ENCODE assay signal across 10 cellular contexts in genomic region chr1:26597629-26598039, GRCh38.
DNase-seq lines count a peak whose midpoint lies in the region; ATAC-seq, FAIRE-seq and TF ChIP-seq lines count a peak whose summit lies in the region.
"Had no signal": no experiment of that assay in that cellular context is flagged by ENCODE, and none has a peak within 500 bp of the region (broad histone marks: within the 10 kb centered on the region; RNA-seq: fewer than 3 reads in every experiment).

No MANE protein-coding gene starts in this region.

- H3K9me3 ChIP-seq in Panc1 (ENCODE audit: control insufficient read depth, insufficient read depth, low read depth, low read length), result no peaks in the 10 kb centered on the region
- 0 out of 4 replicates have a peak, but pooled peaks cover 0 to 4% of the 10 kb centered on the region in 2 experiments for H3K9me3 ChIP-seq in H1 (ENCODE audit: insufficient read depth in 2 of 2, low read depth in 1 of 2, low read length in 1 of 2)
- no peaks in the 10 kb centered on the region for H3K9me3 ChIP-seq in naive thymus-derived CD4-positive, alpha-beta T cell (ENCODE audit: control insufficient read depth in 2 of 3, low read length in 3 of 3)

- H2BK5ac ChIP-seq in H1 (ENCODE audit: low read depth, low read length), result no peak overlapping the region

- no peak overlapping the region for H3K23ac ChIP-seq in H1 (ENCODE audit: insufficient read length)

- no peaks in the 10 kb centered on the region for H3K79me2 ChIP-seq in H1 (ENCODE audit: control insufficient read depth in 1 of 2, insufficient read depth in 2 of 2, low read length in 2 of 2)

- no peak overlapping the region for H4K5ac ChIP-seq in H1 (ENCODE audit: insufficient read length, low read depth, low read length)

- H3K4me3 Mint-ChIP-seq in naive thymus-derived CD4-positive, alpha-beta T cell, result no peak overlapping the region
- no peak overlapping the region for H3K4me3 Mint-ChIP-seq in activated T-helper 2 cell treated with anti-CD3 and anti-CD28 coated beads, Interferon-gamma antibody, Interleukin-2, Interleukin-4, amounts not matched to agents 10 μg/mL and 5 μg/mL and 100 μg/mL, durations not matched to agents 14 hours and 24 hours and 36 hours (ENCODE audit: low read depth)
- H3K4me3 Mint-ChIP-seq: T-helper 1 cell treated with Interleukin-12 subunit alpha and Interleukin-12 subunit beta and Interleukin-4 antibody, amounts not matched to agents 30 μg/mL and 1 μg/mL, for 36 hours had no signal

- BruUV-seq in Panc1 (replicated peaks; lab: Mats Ljungman, UMichigan), result no TSS peak

- TF ChIP-seq CTCF in Panc1 (IDR thresholded peaks at IDR 0.05) (peak; percentile 76; the same call in 1 of the 2 replicates), H1 (IDR thresholded peaks at IDR 0.05; ENCODE audit: control extremely low read depth in 1 of 3, insufficient read depth in 1 of 3, low read depth in 1 of 3, low read length in 3 of 3) (peak in 2 of 3 experiments; percentile 27 to 51; a peak in 2 of 4 replicates)

- H3K36me3 ChIP-seq in Panc1 (ENCODE audit: control insufficient read depth, insufficient read depth, low read length), result no peaks in the 10 kb centered on the region
- no peaks in the 10 kb centered on the region for H3K36me3 ChIP-seq in H1 (ENCODE audit: control insufficient read depth in 2 of 4, insufficient read depth in 4 of 4, low read length in 3 of 4)
- H3K36me3 ChIP-seq in naive thymus-derived CD4-positive, alpha-beta T cell (ENCODE audit: control insufficient read depth in 2 of 3, insufficient read depth in 3 of 3, low read length in 3 of 3), result no peaks in the 10 kb centered on the region

- no peak overlapping the region for H4K91ac ChIP-seq in H1 (replicated peaks; ENCODE audit: insufficient read length, low read length)

- CTCF ChIA-PET in Panc1 (lab: Charles Lee) (interaction anchor here (0.5 kb wide), 1 partner anchor 10 kb away, joined by 10 read pairs; no protein-coding TSS in a partner anchor), H1 (lab: Charles Lee; ENCODE audit: partially characterized antibody) (interaction anchor here (0.7 to 9.8 kb wide), 13 partner anchors 13 to 371 kb away, joined by 3 to 121 read pairs (median 5); partner anchors contain the start of gene PIGV)
- CTCF ChIA-PET in naive thymus-derived CD4-positive, alpha-beta T cell (lab: Charles Lee), result interaction anchor here (0.6 to 2.6 kb wide), 5 partner anchors 30 to 290 kb away, joined by 3 to 8 read pairs (median 7); no protein-coding TSS in a partner anchor

- 53% methylated on average over 2 of the region's 2 CpGs; no CpG with 5 or more reads in 1 of the 2 experiments for WGBS in H1 (ENCODE audit: extremely low coverage in 1 of 2, insufficient coverage in 1 of 2, insufficient read length in 1 of 2, insufficient replicate concordance in 2 of 2, low coverage in 1 of 2, low lambda C conversion rate in 2 of 2, missing lambda C conversion rate in 1 of 2), 2 experiments

- no peak overlapping the region for H3K4me2 ChIP-seq in H1 (ENCODE audit: insufficient read depth in 1 of 2, low read depth in 2 of 2, low read length in 2 of 2)

- H4K8ac ChIP-seq in H1 (ENCODE audit: extremely low read depth, insufficient read depth, low read length), result no peak overlapping the region

- peak; percentile 71; the same call in 1 of the 2 replicates for ATAC-seq in Panc1
- peak; percentile 61 for ATAC-seq in naive thymus-derived CD4-positive, alpha-beta T cell
- ATAC-seq in GM19351 (IDR thresholded peaks at IDR 0.05; ENCODE audit: unreplicated experiment), result no peak

- no peaks in the 10 kb centered on the region; the same call in 1 of the 2 replicates for H3K27me3 ChIP-seq in Panc1 (ENCODE audit: control insufficient read depth, insufficient read depth, low read length)
- H3K27me3 ChIP-seq in H1 (replicated peaks in 1 of 4; ENCODE audit: control insufficient read depth in 3 of 4, extremely low read depth in 1 of 4, insufficient read depth in 3 of 4, low read length in 3 of 4), result no peaks in the 10 kb centered on the region
- H3K27me3 ChIP-seq in naive thymus-derived CD4-positive, alpha-beta T cell (ENCODE audit: control insufficient read depth in 2 of 2, insufficient read depth in 2 of 2, low read length in 2 of 2), result no peaks in the 10 kb centered on the region

- H3K9me3 Mint-ChIP-seq in naive thymus-derived CD4-positive, alpha-beta T cell, result no peaks in the 10 kb centered on the region
- no peaks in the 10 kb centered on the region for H3K9me3 Mint-ChIP-seq in activated T-helper 2 cell treated with anti-CD3 and anti-CD28 coated beads, Interferon-gamma antibody, Interleukin-2, Interleukin-4, amounts not matched to agents 10 μg/mL and 5 μg/mL and 100 μg/mL, durations not matched to agents 14 hours and 24 hours and 36 hours
- H3K9me3 Mint-ChIP-seq: T-helper 1 cell treated with Interleukin-12 subunit alpha and Interleukin-12 subunit beta and Interleukin-4 antibody, amounts not matched to agents 30 μg/mL and 1 μg/mL, for 36 hours had no signal

- no peak overlapping the region for H2BK15ac ChIP-seq in H1 (ENCODE audit: low read length)

- DNase-seq in DMS153 treated with DMSO at 0.1 percent for 48 hours (lab: John Stamatoyannopoulos, UW; ENCODE audit: unreplicated experiment), result peak; percentile 79
- peak; percentile 42 for DNase-seq in HuH-7.5 (ENCODE audit: low spot score)
- peak; percentile 53 for DNase-seq in Panc1 (ENCODE audit: low read depth, low spot score)
- no peak for DNase-seq in H1 (ENCODE audit: low read depth in 1 of 2, low spot score in 2 of 2)
- peak in 7 of 9 donors; percentile 26 to 60 (median 54) for DNase-seq in naive thymus-derived CD4-positive, alpha-beta T cell
- DNase-seq in activated T-helper 2 cell treated with anti-CD3 and anti-CD28 coated beads, Interferon-gamma antibody, Interleukin-2, Interleukin-4, amounts not matched to agents 10 μg/mL and 5 μg/mL and 100 μg/mL, durations not matched to agents 14 hours and 24 hours and 36 hours (ENCODE audit: low spot score), result no peak
- no peak for DNase-seq in mesenteric fat pad (ENCODE audit: low spot score)

- H3K23me2 ChIP-seq in H1 (ENCODE audit: low read depth, low read length), result no peaks in the 10 kb centered on the region

- H2AFZ ChIP-seq in H1 (ENCODE audit: low read length), result 0 out of 2 replicates have a peak overlapping the region, but pooled peaks have one; percentile 36

- H3K4me3 ChIP-seq in Panc1 (ENCODE audit: low read depth in 2 of 2, low read length in 2 of 2) (no peak overlapping the region), H1 (ENCODE audit: extremely low read depth in 1 of 4, insufficient read depth in 2 of 4, low read depth in 3 of 4, low read length in 4 of 4) (no peak overlapping the region)
- no peak overlapping the region for H3K4me3 ChIP-seq in naive thymus-derived CD4-positive, alpha-beta T cell (ENCODE audit: low read length)
- H3K4me3 ChIP-seq: skin epidermis had no signal

- H3K4me1 ChIP-seq in Panc1 (ENCODE audit: control insufficient read depth, insufficient read depth, low read length), result peaks cover under 1% of the 10 kb centered on the region; the same call in 1 of the 2 replicates
- H3K4me1 ChIP-seq in H1 (replicated peaks in 1 of 4; ENCODE audit: control insufficient read depth in 3 of 4, insufficient read depth in 4 of 4, low read length in 3 of 4), result no peaks in the 10 kb centered on the region
- H3K4me1 ChIP-seq in naive thymus-derived CD4-positive, alpha-beta T cell (ENCODE audit: control insufficient read depth in 2 of 2, insufficient read depth in 2 of 2, low read length in 2 of 2), result peaks cover 0 to 3% of the 10 kb centered on the region in 2 donors

- no peak overlapping the region for H3K56ac ChIP-seq in H1 (replicated peaks; ENCODE audit: insufficient read length, low read depth, low read length)

- in situ Hi-C loops in Panc1 (cut with HindIII; ENCODE audit: low pct_unique_long_range_greater_than_20kb, low sequenced_read_pairs), result no loop called here

- H2BK20ac ChIP-seq in H1 (ENCODE audit: low read length), result no peak overlapping the region

- POLR2A ChIA-PET in Panc1 (lab: Charles Lee) (no interaction called here), H1 (lab: Charles Lee; ENCODE audit: partially characterized antibody) (no interaction called here)
- POLR2A ChIA-PET in naive thymus-derived CD4-positive, alpha-beta T cell (lab: Charles Lee), result interaction anchor here (0.6 to 1.8 kb wide), 5 partner anchors 14 to 1167 kb away, joined by 3 to 6 read pairs (median 3); partner anchors contain the start of gene PIGV

- H3K36me3 Mint-ChIP-seq in naive thymus-derived CD4-positive, alpha-beta T cell, result peaks cover 0 to 2% (median 0%) of the 10 kb centered on the region in 5 donors
- no peaks in the 10 kb centered on the region for H3K36me3 Mint-ChIP-seq in activated T-helper 2 cell treated with anti-CD3 and anti-CD28 coated beads, Interferon-gamma antibody, Interleukin-2, Interleukin-4, amounts not matched to agents 10 μg/mL and 5 μg/mL and 100 μg/mL, durations not matched to agents 14 hours and 24 hours and 36 hours (ENCODE audit: low read depth)

- intact Hi-C loops in Panc1 (cut with micrococcal nuclease; ENCODE audit: unreplicated experiment), result no loop called here
- intact Hi-C loops in naive thymus-derived CD4-positive, alpha-beta T cell (cut with micrococcal nuclease), result loop anchor here (1.0 to 5.0 kb wide), 5 partner anchors 55 to 281 kb away; no protein-coding TSS in a partner anchor
- intact Hi-C loops in activated T-helper 2 cell treated with anti-CD3 and anti-CD28 coated beads, Interferon-gamma antibody, Interleukin-2, Interleukin-4, amounts not matched to agents 10 μg/mL and 5 μg/mL and 100 μg/mL, durations not matched to agents 14 hours and 24 hours and 36 hours (cut with micrococcal nuclease), result no loop called here

- no peak for FAIRE-seq in H1 (lab: Jason Lieb, UNC)

- H4K20me1 ChIP-seq in H1 (replicated peaks in 1 of 2; ENCODE audit: control insufficient read depth in 1 of 2, insufficient read depth in 2 of 2, low read length in 2 of 2), result no peaks in the 10 kb centered on the region

- H3K4ac ChIP-seq in H1 (replicated peaks; ENCODE audit: insufficient read length, low read depth, low read length), result no peak overlapping the region

- H3K14ac ChIP-seq in H1 (ENCODE audit: insufficient read length), result no peak overlapping the region

- H2BK12ac ChIP-seq in H1 (ENCODE audit: low read depth, low read length), result no peak overlapping the region

- H3K27me3 Mint-ChIP-seq in naive thymus-derived CD4-positive, alpha-beta T cell, result peaks cover 0 to 2% (median 0%) of the 10 kb centered on the region in 5 donors
- H3K27me3 Mint-ChIP-seq in activated T-helper 2 cell treated with anti-CD3 and anti-CD28 coated beads, Interferon-gamma antibody, Interleukin-2, Interleukin-4, amounts not matched to agents 10 μg/mL and 5 μg/mL and 100 μg/mL, durations not matched to agents 14 hours and 24 hours and 36 hours (ENCODE audit: low read depth), result peaks cover 2% of the 10 kb centered on the region

- no peak overlapping the region for H3K9ac ChIP-seq in H1 (replicated peaks in 1 of 4; ENCODE audit: extremely low read depth in 1 of 4, low read depth in 3 of 4, low read length in 3 of 4)

- no peak overlapping the region for H3K18ac ChIP-seq in H1 (ENCODE audit: extremely low read depth, low read length)

- peaks cover 0 to 14% (median 10%) of the 10 kb centered on the region in 7 donors for H3K4me1 Mint-ChIP-seq in naive thymus-derived CD4-positive, alpha-beta T cell
- peaks cover 13% of the 10 kb centered on the region for H3K4me1 Mint-ChIP-seq in activated T-helper 2 cell treated with anti-CD3 and anti-CD28 coated beads, Interferon-gamma antibody, Interleukin-2, Interleukin-4, amounts not matched to agents 10 μg/mL and 5 μg/mL and 100 μg/mL, durations not matched to agents 14 hours and 24 hours and 36 hours (ENCODE audit: low read depth)

- H2BK120ac ChIP-seq in H1 (replicated peaks; ENCODE audit: low read depth, low read length), result no peak overlapping the region

- no peak overlapping the region for H3K27ac ChIP-seq in Panc1 (ENCODE audit: low read length)
- H3K27ac ChIP-seq in H1 (ENCODE audit: low read depth, low read length), result no peak overlapping the region
- no peak overlapping the region for H3K27ac ChIP-seq in naive thymus-derived CD4-positive, alpha-beta T cell (ENCODE audit: low read depth, low read length)
- H3K27ac ChIP-seq: skin epidermis had no signal

- no peak for TF ChIP-seq POLR2A in H1 (IDR thresholded peaks at IDR 0.05; ENCODE audit: control extremely low read depth in 1 of 2, low read depth in 2 of 2, low read length in 2 of 2)

- H3K79me1 ChIP-seq in H1 (ENCODE audit: low read depth, low read length), result no peaks in the 10 kb centered on the region

- TF ChIP-seq EP300 in H1 (IDR thresholded peaks at IDR 0.05; ENCODE audit: borderline replicate concordance in 1 of 2, low read depth in 2 of 2, low read length in 2 of 2), result no peak

- no peak overlapping the region for H2AK5ac ChIP-seq in H1 (ENCODE audit: low read depth, low read length)

- peak; percentile 31 to 38; a peak in 3 of 4 replicates for TF ChIP-seq RAD21 in H1 (IDR thresholded peaks at IDR 0.05 in 1 of 2, conservative IDR thresholded peaks at IDR 0.05 in 1 of 2; ENCODE audit: low read depth in 2 of 2, low read length in 2 of 2)

- no peak overlapping the region for H3K27ac Mint-ChIP-seq in naive thymus-derived CD4-positive, alpha-beta T cell
- no peak overlapping the region for H3K27ac Mint-ChIP-seq in activated T-helper 2 cell treated with anti-CD3 and anti-CD28 coated beads, Interferon-gamma antibody, Interleukin-2, Interleukin-4, amounts not matched to agents 10 μg/mL and 5 μg/mL and 100 μg/mL, durations not matched to agents 14 hours and 24 hours and 36 hours
- H3K27ac Mint-ChIP-seq: T-helper 1 cell treated with Interleukin-12 subunit alpha and Interleukin-12 subunit beta and Interleukin-4 antibody, amounts not matched to agents 30 μg/mL and 1 μg/mL, for 36 hours had no signal

Comparison
In these comparisons a context has a peak if more than half of its experiments do, and no peak if none do; other contexts are left out.
1. DNase-seq: peak in DMS153 treated with DMSO at 0.1 percent for 48 hours (single experiment), HuH-7.5 (single experiment), Panc1 (single experiment) and naive thymus-derived CD4-positive, alpha-beta T cell (7 of 9); none in H1 (0 of 2), activated T-helper 2 cell treated with anti-CD3 and anti-CD28 coated beads, Interferon-gamma antibody, Interleukin-2, Interleukin-4, amounts not matched to agents 10 μg/mL and 5 μg/mL and 100 μg/mL, durations not matched to agents 14 hours and 24 hours and 36 hours (single experiment) and mesenteric fat pad (single experiment).
2. intact Hi-C loops: an anchor here in naive thymus-derived CD4-positive, alpha-beta T cell (1.0 to 5.0 kb wide); none called in Panc1 and activated T-helper 2 cell treated with anti-CD3 and anti-CD28 coated beads, Interferon-gamma antibody, Interleukin-2, Interleukin-4, amounts not matched to agents 10 μg/mL and 5 μg/mL and 100 μg/mL, durations not matched to agents 14 hours and 24 hours and 36 hours.